Comparison of ENCODE assay signal across 11 cellular contexts in genomic region chr1:226672217-226672838, GRCh38.
DNase-seq lines count a peak whose midpoint lies in the region; ATAC-seq and TF ChIP-seq lines count a peak whose summit lies in the region.
"Had no signal": no experiment of that assay in that cellular context is flagged by ENCODE, and none has a peak within 500 bp of the region (broad histone marks: within the 10 kb centered on the region; RNA-seq: fewer than 3 reads in every experiment).

No MANE protein-coding gene starts in this region.

- H3K27me3 Mint-ChIP-seq in CD4-positive, alpha-beta T cell = no peaks in the 10 kb centered on the region
- no peaks in the 10 kb centered on the region for H3K27me3 Mint-ChIP-seq in dendritic cell treated with granulocyte-macrophage colony-stimulating factor and Interleukin-4, amounts not matched to agents 40 ng/mL and 50 ng/mL, for 4 days

- 65 to 73% (median 71%) methylated on average over 9 of the region's 9 CpGs for WGBS in psoas muscle, 3 donors
- WGBS in thyroid gland, 2 donors = 89 to 92% methylated on average over 9 of the region's 9 CpGs

- H3K9me3 ChIP-seq in CD4-positive, alpha-beta T cell (ENCODE audit: control insufficient read depth, low read length) = no peaks in the 10 kb centered on the region
- H3K9me3 ChIP-seq in Karpas-422 (ENCODE audit: low read length) = no peaks in the 10 kb centered on the region
- H3K9me3 ChIP-seq in psoas muscle = no peaks in the 10 kb centered on the region
- no peaks in the 10 kb centered on the region for H3K9me3 ChIP-seq in thyroid gland

- H3K4me3 ChIP-seq in Karpas-422 (ENCODE audit: low read length) (no peak overlapping the region), psoas muscle (no peak overlapping the region), thyroid gland (replicated peaks in 1 of 3) (no peak overlapping the region)

- POLR2A ChIA-PET in CD4-positive, alpha-beta T cell (lab: Charles Lee) = interaction anchor here (0.8 to 4.6 kb wide), 4 partner anchors 9 to 58 kb away, joined by 3 to 29 read pairs (median 3); no protein-coding TSS in a partner anchor

- H2AFZ ChIP-seq in Karpas-422 (ENCODE audit: low read length) = no peak overlapping the region

- H3K27me3 ChIP-seq in CD4-positive, alpha-beta T cell (ENCODE audit: control insufficient read depth, insufficient read depth, low read length) = no peaks in the 10 kb centered on the region
- no peaks in the 10 kb centered on the region for H3K27me3 ChIP-seq in Karpas-422 (ENCODE audit: low read length)
- no peaks in the 10 kb centered on the region for H3K27me3 ChIP-seq in psoas muscle (ENCODE audit: insufficient read depth in 3 of 3, low read length in 2 of 3)
- no peaks in the 10 kb centered on the region for H3K27me3 ChIP-seq in thyroid gland

- intact Hi-C loops in CD4-positive, alpha-beta T cell (cut with DNase I, micrococcal nuclease) = loop anchor here in 1 of 2 experiments (2.0 kb wide), 1 partner anchor 18 kb away; no protein-coding TSS in a partner anchor
- intact Hi-C loops in dendritic cell treated with granulocyte-macrophage colony-stimulating factor and Interleukin-4, amounts not matched to agents 40 ng/mL and 50 ng/mL, for 4 days (cut with micrococcal nuclease) = loop anchor here (10.0 kb wide), 1 partner anchor 62 kb away; the partner anchor contains the start of gene ITPKB
- intact Hi-C loops in psoas muscle (cut with DNase I) = no loop called here
- intact Hi-C loops in thyroid gland (cut with DNase I) = no loop called here

- H3K4me3 Mint-ChIP-seq in CD4-positive, alpha-beta T cell = peak overlapping the region; percentile 20
- no peak overlapping the region for H3K4me3 Mint-ChIP-seq in dendritic cell treated with granulocyte-macrophage colony-stimulating factor and Interleukin-4, amounts not matched to agents 40 ng/mL and 50 ng/mL, for 4 days

- peaks cover 76% of the 10 kb centered on the region for H3K4me1 Mint-ChIP-seq in CD4-positive, alpha-beta T cell (ENCODE audit: low read depth)
- H3K4me1 Mint-ChIP-seq in dendritic cell treated with granulocyte-macrophage colony-stimulating factor and Interleukin-4, amounts not matched to agents 40 ng/mL and 50 ng/mL, for 4 days (ENCODE audit: low read depth) = peaks cover 62% of the 10 kb centered on the region

- peak overlapping the region; percentile 98 for H3K27ac Mint-ChIP-seq in CD4-positive, alpha-beta T cell
- peak overlapping the region; percentile 79 for H3K27ac Mint-ChIP-seq in dendritic cell treated with granulocyte-macrophage colony-stimulating factor and Interleukin-4, amounts not matched to agents 40 ng/mL and 50 ng/mL, for 4 days

- H3K36me3 ChIP-seq in Karpas-422 (ENCODE audit: insufficient read depth, low read length) (peaks cover 34% of the 10 kb centered on the region), psoas muscle (ENCODE audit: insufficient read depth in 1 of 2, low read depth in 1 of 2) (no peaks in the 10 kb centered on the region), thyroid gland (no peaks in the 10 kb centered on the region)

- H3K79me2 ChIP-seq in Karpas-422 (ENCODE audit: low read length) = peaks cover 84% of the 10 kb centered on the region

- CTCF ChIA-PET in CD4-positive, alpha-beta T cell (lab: Charles Lee) = interaction anchor here (0.9 to 4.0 kb wide), 3 partner anchors 10 to 38 kb away, joined by 3 to 17 read pairs (median 3); no protein-coding TSS in a partner anchor

- TF ChIP-seq CTCF in CD4-positive, alpha-beta T cell (IDR thresholded peaks at IDR 0.05) = no peak
- TF ChIP-seq CTCF in psoas muscle (IDR thresholded peaks at IDR 0.05) = no peak
- TF ChIP-seq CTCF in thyroid gland (IDR thresholded peaks at IDR 0.05) = no peak

- no peak for ATAC-seq in CD4-positive, alpha-beta T cell (ENCODE audit: poor library complexity)
- ATAC-seq in psoas muscle (no peak), GM21576 (IDR thresholded peaks at IDR 0.05; ENCODE audit: unreplicated experiment) (no peak)

- TF ChIP-seq POLR2A in thyroid gland (IDR thresholded peaks at IDR 0.05) = no peak

- H4K20me1 ChIP-seq in Karpas-422 (ENCODE audit: insufficient read depth, low read depth, low read length) = no peaks in the 10 kb centered on the region

- H3K4me2 ChIP-seq in Karpas-422 (ENCODE audit: low read depth, low read length, poor library complexity, severe bottlenecking) = peak overlapping the region; percentile 62

- no peaks in the 10 kb centered on the region for H3K9me2 ChIP-seq in Karpas-422 (replicated peaks; ENCODE audit: insufficient read depth, low read length)

- H3K9ac ChIP-seq in Karpas-422 (ENCODE audit: low read length) = peak overlapping the region; percentile 57

- H3K36me3 Mint-ChIP-seq in CD4-positive, alpha-beta T cell (ENCODE audit: low read depth) = peaks cover 74% of the 10 kb centered on the region
- H3K36me3 Mint-ChIP-seq in dendritic cell treated with granulocyte-macrophage colony-stimulating factor and Interleukin-4, amounts not matched to agents 40 ng/mL and 50 ng/mL, for 4 days (ENCODE audit: low read depth) = peaks cover 22% of the 10 kb centered on the region

- no peak for DNase-seq in CD4-positive, alpha-beta T cell
- DNase-seq in Karpas-422 (no peak), psoas muscle (no peak), NCI-H128 (lab: John Stamatoyannopoulos, UW; ENCODE audit: unreplicated experiment) (no peak), thyroid gland (no peak)
- DNase-seq: activated effector memory CD4-positive, alpha-beta T cell treated with anti-CD3 and anti-CD28 coated beads, Interleukin-2, amount 50 U/mL, for 16 hours; dermis blood vessel endothelial cell; NCI-H1694; PC-3 had no signal

- no peaks in the 10 kb centered on the region for H3K9me3 Mint-ChIP-seq in CD4-positive, alpha-beta T cell
- no peaks in the 10 kb centered on the region for H3K9me3 Mint-ChIP-seq in dendritic cell treated with granulocyte-macrophage colony-stimulating factor and Interleukin-4, amounts not matched to agents 40 ng/mL and 50 ng/mL, for 4 days

- H3K27ac ChIP-seq in CD4-positive, alpha-beta T cell (ENCODE audit: low read depth, low read length) = peak overlapping the region; percentile 93
- H3K27ac ChIP-seq in Karpas-422 (ENCODE audit: low read length) (no peak overlapping the region), psoas muscle (peak overlapping the region; percentile 36), thyroid gland (no peak overlapping the region)

- H3K4me1 ChIP-seq in Karpas-422 (ENCODE audit: low read length) (peaks cover 100% of the 10 kb centered on the region), psoas muscle (peaks cover 48% of the 10 kb centered on the region), thyroid gland (peaks cover 6 to 16% of the 10 kb centered on the region in 2 donors)

Comparison
In these comparisons a context has a peak if more than half of its experiments do, and no peak if none do; other contexts are left out.
1. H3K27ac ChIP-seq: peak in CD4-positive, alpha-beta T cell (single experiment) and psoas muscle (single experiment); none in Karpas-422 (single experiment) and thyroid gland (0 of 3).